8 cellular contexts compared by ENCODE assay signal in the genomic region with DNA sequence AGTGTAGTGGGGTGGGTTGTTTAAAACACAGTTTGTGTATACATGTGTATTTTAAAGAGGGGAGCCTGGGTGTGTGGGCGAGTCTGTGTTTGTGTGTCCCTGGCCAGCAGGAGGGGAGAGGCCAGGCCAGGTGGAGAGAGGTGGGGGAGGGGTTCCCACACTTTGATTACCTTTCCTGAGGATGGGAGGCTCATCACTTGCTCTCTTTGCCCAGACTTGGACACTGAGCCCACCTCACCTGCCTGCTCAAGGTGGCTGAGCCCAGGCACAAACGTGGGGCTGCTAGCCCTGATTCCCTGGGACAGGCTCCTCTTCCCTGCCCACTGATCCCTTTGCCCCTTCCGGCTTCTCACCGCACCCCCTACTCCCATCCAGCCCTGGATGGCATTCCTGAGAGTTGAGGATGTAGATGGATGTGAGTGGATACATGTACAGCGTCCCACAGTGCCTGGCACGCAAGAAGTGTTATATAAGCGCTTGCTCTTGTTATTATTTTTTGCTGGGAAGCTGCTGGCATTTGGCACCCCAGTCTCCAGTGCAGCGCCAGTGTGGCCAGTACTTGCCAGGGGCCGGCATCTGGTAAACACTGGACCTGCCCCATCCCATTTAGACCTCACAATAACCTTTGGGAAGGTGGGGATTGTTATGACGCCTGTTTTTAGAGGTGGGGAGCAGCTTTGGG. TPM values are rescaled to one million over a fixed set of nuclear protein-coding genes. Genes with fewer than 3 reads are reported as not detected.
DNase-seq lines count a peak whose midpoint lies in the region; ATAC-seq and TF ChIP-seq lines count a peak whose summit lies in the region.

No MANE protein-coding gene starts in this region.

- no peak for ATAC-seq in GM21723 (IDR thresholded peaks at IDR 0.05; ENCODE audit: unreplicated experiment)
- no peak for ATAC-seq in GM21367 (IDR thresholded peaks at IDR 0.05; ENCODE audit: unreplicated experiment)

- peaks cover 33 to 39% (median 35%) of the 10 kb centered on the region in 3 donors for H3K4me1 Mint-ChIP-seq in CD8-positive, alpha-beta memory T cell
- peaks cover 49% of the 10 kb centered on the region for H3K4me1 Mint-ChIP-seq in nephron progenitor cell

- no peaks in the 10 kb centered on the region for H3K36me3 ChIP-seq in CD8-positive, alpha-beta memory T cell (ENCODE audit: insufficient read depth, low read length)
- H3K36me3 ChIP-seq in endocrine pancreas (ENCODE audit: control insufficient read depth, insufficient read depth, low read length), result no peaks in the 10 kb centered on the region

- TF ChIP-seq CTCF in nephron progenitor cell (IDR thresholded peaks at IDR 0.05), result no peak

- no peaks in the 10 kb centered on the region for H3K9me3 Mint-ChIP-seq in CD8-positive, alpha-beta memory T cell
- no peaks in the 10 kb centered on the region for H3K9me3 Mint-ChIP-seq in nephron progenitor cell

- no peaks in the 10 kb centered on the region for H3K27me3 ChIP-seq in CD8-positive, alpha-beta memory T cell (ENCODE audit: insufficient read depth, low read length, poor library complexity, severe bottlenecking)
- H3K27me3 ChIP-seq in endocrine pancreas (ENCODE audit: control insufficient read depth, insufficient read depth, low read length), result no peaks in the 10 kb centered on the region

- H3K9ac ChIP-seq in endocrine pancreas (ENCODE audit: control insufficient read depth, insufficient read depth, low read length), result no peak overlapping the region

- CTCF ChIA-PET in CD8-positive, alpha-beta memory T cell (lab: Charles Lee), result no interaction called here

- H3K4me1 ChIP-seq in CD8-positive, alpha-beta memory T cell (ENCODE audit: insufficient read depth, low read length), result peaks cover 22% of the 10 kb centered on the region
- H3K4me1 ChIP-seq in endocrine pancreas (ENCODE audit: control insufficient read depth, insufficient read depth, low read length), result no peaks in the 10 kb centered on the region

- no peak for DNase-seq in CD8-positive, alpha-beta memory T cell
- DNase-seq in NCI-H226, result peak; percentile 44
- no peak for DNase-seq in nephron progenitor cell
- DNase-seq in NCI-H1092 (lab: John Stamatoyannopoulos, UW), result no peak
- DNase-seq in DMS153 (lab: John Stamatoyannopoulos, UW), result no peak

- peak overlapping the region; percentile 3 to 97 (median 93) for H3K27ac Mint-ChIP-seq in CD8-positive, alpha-beta memory T cell
- H3K27ac Mint-ChIP-seq in nephron progenitor cell, result peak overlapping the region; percentile 39

- H3K27ac ChIP-seq in CD8-positive, alpha-beta memory T cell (ENCODE audit: low read depth, low read length), result peak overlapping the region; percentile 85

- H3K36me3 Mint-ChIP-seq in CD8-positive, alpha-beta memory T cell, result peaks cover 0 to 14% (median 0%) of the 10 kb centered on the region in 3 donors
- no peaks in the 10 kb centered on the region for H3K36me3 Mint-ChIP-seq in nephron progenitor cell (ENCODE audit: low read depth)

- peak overlapping the region; percentile 58 for H3K4me3 ChIP-seq in CD8-positive, alpha-beta memory T cell (ENCODE audit: low read length)
- H3K4me3 ChIP-seq in endocrine pancreas (ENCODE audit: control insufficient read depth, insufficient read depth, low read length), result peak overlapping the region; percentile 56

- H3K27me3 Mint-ChIP-seq in CD8-positive, alpha-beta memory T cell, result peaks cover 0 to 2% of the 10 kb centered on the region in 2 donors
- H3K27me3 Mint-ChIP-seq in nephron progenitor cell (ENCODE audit: low read depth, poor library complexity), result peaks cover 8% of the 10 kb centered on the region

- H3K4me3 Mint-ChIP-seq in CD8-positive, alpha-beta memory T cell, result peak overlapping the region; percentile 94 to 98 (median 96)
- peak overlapping the region; percentile 90 for H3K4me3 Mint-ChIP-seq in nephron progenitor cell

- no peaks in the 10 kb centered on the region for H3K9me3 ChIP-seq in CD8-positive, alpha-beta memory T cell (ENCODE audit: low read length)
- H3K9me3 ChIP-seq in endocrine pancreas (ENCODE audit: control insufficient read depth, low read length), result no peaks in the 10 kb centered on the region

- POLR2A ChIA-PET in CD8-positive, alpha-beta memory T cell (lab: Charles Lee), result no interaction called here

RNA-seq across cellular contexts. Expression of gene CEBPB, which starts 2.7 kb away (rescaled TPM):
- 10 to 100 TPM; 25.3 to 29.1 TPM for total RNA-seq in CD8-positive, alpha-beta memory T cell
- 27.0 TPM for polyA plus RNA-seq in CD8-positive, alpha-beta memory T cell

RNA-seq across cellular contexts. Expression of gene PEDS1, which starts 39.8 kb away (rescaled TPM):
- 10 to 100 TPM; 20.2 to 23.6 TPM for total RNA-seq in CD8-positive, alpha-beta memory T cell
- 26.9 TPM for polyA plus RNA-seq in CD8-positive, alpha-beta memory T cell
